In the genomic region with DNA sequence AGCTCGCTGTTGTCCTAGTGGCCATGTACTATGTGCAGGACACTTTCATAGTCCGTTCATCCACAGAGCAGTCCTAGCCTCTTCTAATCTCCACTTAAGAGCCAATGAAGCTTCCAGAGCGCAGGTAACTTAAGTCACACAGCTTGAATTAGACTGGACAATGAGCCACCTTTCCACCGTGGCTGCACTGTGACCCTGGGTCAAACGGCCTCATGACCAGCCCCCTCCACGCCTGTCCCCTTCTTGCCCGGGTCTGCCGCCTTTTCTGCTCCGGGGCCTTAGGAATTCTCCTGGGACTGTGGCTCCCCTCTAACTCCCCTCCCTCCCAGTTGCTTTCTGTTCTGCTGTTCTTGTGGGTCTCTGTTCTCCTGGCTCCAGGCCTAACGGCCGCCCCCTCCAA, we compare ENCODE assay signal across 8 cellular contexts. TPM values are rescaled to one million over a fixed set of nuclear protein-coding genes. Genes with fewer than 3 reads are reported as not detected.
DNase-seq lines count a peak whose midpoint lies in the region; TF ChIP-seq lines count a peak whose summit lies in the region.

No MANE protein-coding gene starts in this region.

- no peak for TF ChIP-seq CTCF in DOHH2 (IDR thresholded peaks at IDR 0.05; ENCODE audit: low read depth, low read length, poor library complexity, severe bottlenecking)
- TF ChIP-seq CTCF in Loucy (conservative IDR thresholded peaks at IDR 0.05; ENCODE audit: low read length), result no peak
- TF ChIP-seq CTCF in neural progenitor cell (IDR thresholded peaks at IDR 0.05), result no peak
- no peak for TF ChIP-seq CTCF in GM10266 (IDR thresholded peaks at IDR 0.05; ENCODE audit: control insufficient read depth, insufficient read depth, low read depth, missing control alignments)

- H3K27me3 ChIP-seq in DOHH2 (ENCODE audit: control insufficient read depth, low read length) (peaks cover 42% of the 10 kb centered on the region), Loucy (ENCODE audit: insufficient read depth, low read length, poor library complexity, severe bottlenecking) (no peaks in the 10 kb centered on the region), endocrine pancreas (ENCODE audit: control insufficient read depth, insufficient read depth, low read length) (no peaks in the 10 kb centered on the region), neural progenitor cell (peaks cover 66% of the 10 kb centered on the region)

- H3K4me1 Mint-ChIP-seq in neural progenitor cell, result peaks cover 14% of the 10 kb centered on the region

- no peaks in the 10 kb centered on the region for H3K36me3 ChIP-seq in DOHH2 (ENCODE audit: control insufficient read depth, low read length)
- H3K36me3 ChIP-seq in Loucy (ENCODE audit: insufficient read depth, low read length), result no peaks in the 10 kb centered on the region
- H3K36me3 ChIP-seq in endocrine pancreas (ENCODE audit: control insufficient read depth, insufficient read depth, low read length), result no peaks in the 10 kb centered on the region
- H3K36me3 ChIP-seq in neural progenitor cell, result no peaks in the 10 kb centered on the region

- no peak overlapping the region for H3K27ac Mint-ChIP-seq in neural progenitor cell

- H4K20me1 ChIP-seq in DOHH2 (ENCODE audit: control insufficient read depth, insufficient read depth, low read depth, low read length) (no peaks in the 10 kb centered on the region), Loucy (ENCODE audit: insufficient read depth, low read length, poor library complexity, severe bottlenecking) (no peaks in the 10 kb centered on the region), neural progenitor cell (ENCODE audit: low read depth) (no peaks in the 10 kb centered on the region)

- DNase-seq in neural progenitor cell (ENCODE audit: low spot score) (peak; percentile 32), A172 (ENCODE audit: low spot score) (no peak), NK-92 (lab: John Stamatoyannopoulos, UW; ENCODE audit: unreplicated experiment) (no peak), GM10266 (ENCODE audit: extremely low spot score) (no peak), RPMI8226 (no peak)

- peak overlapping the region; percentile 86 for H2AFZ ChIP-seq in Loucy (ENCODE audit: low read length)
- peak overlapping the region; percentile 65 for H2AFZ ChIP-seq in neural progenitor cell (replicated peaks)

- no peaks in the 10 kb centered on the region for H3K9me3 ChIP-seq in DOHH2 (ENCODE audit: control insufficient read depth, insufficient read depth, low read length)
- no peaks in the 10 kb centered on the region for H3K9me3 ChIP-seq in Loucy (ENCODE audit: insufficient read depth, low read depth, low read length)
- no peaks in the 10 kb centered on the region for H3K9me3 ChIP-seq in endocrine pancreas (ENCODE audit: control insufficient read depth, low read length)
- H3K9me3 ChIP-seq in neural progenitor cell (ENCODE audit: low read depth), result no peaks in the 10 kb centered on the region

- peak overlapping the region; percentile 56 for H3K4me3 Mint-ChIP-seq in neural progenitor cell

- H3K9me3 Mint-ChIP-seq in neural progenitor cell, result no peaks in the 10 kb centered on the region

- peak overlapping the region; percentile 58 for H3K4me3 ChIP-seq in DOHH2 (ENCODE audit: low read length)
- peak overlapping the region; percentile 46 for H3K4me3 ChIP-seq in Loucy (ENCODE audit: low read length, poor library complexity, severe bottlenecking)
- peak overlapping the region; percentile 11 for H3K4me3 ChIP-seq in endocrine pancreas (ENCODE audit: control insufficient read depth, insufficient read depth, low read length)
- peak overlapping the region; percentile 52 for H3K4me3 ChIP-seq in neural progenitor cell

- peaks cover 14% of the 10 kb centered on the region for H3K27me3 Mint-ChIP-seq in neural progenitor cell (ENCODE audit: insufficient read depth, low read depth)

- H3K27ac ChIP-seq in DOHH2 (ENCODE audit: low read depth, low read length) (no peak overlapping the region), neural progenitor cell (no peak overlapping the region)

- H3F3A ChIP-seq in DOHH2 (ENCODE audit: control insufficient read depth, insufficient read depth) (no peaks in the 10 kb centered on the region), Loucy (ENCODE audit: low read depth) (no peaks in the 10 kb centered on the region), neural progenitor cell (ENCODE audit: low read depth) (no peaks in the 10 kb centered on the region)

- no peaks in the 10 kb centered on the region for H3K36me3 Mint-ChIP-seq in neural progenitor cell

- H3K9ac ChIP-seq in Loucy (ENCODE audit: low read depth, low read length, poor library complexity, severe bottlenecking), result peak overlapping the region; percentile 39
- H3K9ac ChIP-seq in endocrine pancreas (ENCODE audit: control insufficient read depth, insufficient read depth, low read length), result peak overlapping the region; percentile 50
- no peak overlapping the region for H3K9ac ChIP-seq in neural progenitor cell

- H3K79me2 ChIP-seq in DOHH2 (ENCODE audit: control insufficient read depth, low read length) (no peaks in the 10 kb centered on the region), Loucy (ENCODE audit: insufficient read depth, low read length) (no peaks in the 10 kb centered on the region), neural progenitor cell (ENCODE audit: low read depth) (no peaks in the 10 kb centered on the region)

- H3K4me2 ChIP-seq in DOHH2 (ENCODE audit: low read length), result peak overlapping the region; percentile 76
- peak overlapping the region; percentile 61 for H3K4me2 ChIP-seq in Loucy (ENCODE audit: low read depth, low read length, poor library complexity, severe bottlenecking)
- peak overlapping the region; percentile 83 for H3K4me2 ChIP-seq in neural progenitor cell

- H3K4me1 ChIP-seq in DOHH2 (ENCODE audit: control insufficient read depth, low read length) (peaks cover 8% of the 10 kb centered on the region), Loucy (ENCODE audit: insufficient read depth, low read length, poor library complexity, severe bottlenecking) (peaks cover 10% of the 10 kb centered on the region), endocrine pancreas (ENCODE audit: control insufficient read depth, insufficient read depth, low read length) (no peaks in the 10 kb centered on the region), neural progenitor cell (no peaks in the 10 kb centered on the region)

- H3K9me2 ChIP-seq in DOHH2 (replicated peaks; ENCODE audit: control insufficient read depth, low read length) (no peaks in the 10 kb centered on the region), Loucy (replicated peaks; ENCODE audit: low read depth, low read length) (no peaks in the 10 kb centered on the region)

RNA-seq across cellular contexts. Expression of a gene that starts 8.4 kb away (rescaled TPM):
- 2.9 and 4.1 TPM in 2 replicates for total RNA-seq in neural progenitor cell (ENCODE audit: low replicate concordance)
- total RNA-seq in A172 (2014; rRNA removed; shearing (Covaris generic)), result 16.3 and 17.7 TPM in 2 replicates

RNA-seq across cellular contexts. Expression of a gene that starts 32.0 kb away (rescaled TPM):
- total RNA-seq in neural progenitor cell (ENCODE audit: low replicate concordance), result 29.9 and 37.2 TPM in 2 replicates
- total RNA-seq in A172 (2014; rRNA removed; shearing (Covaris generic)), result 24.7 and 28.2 TPM in 2 replicates
